ENCODE assay signal across 1 cellular context in the genomic region with DNA sequence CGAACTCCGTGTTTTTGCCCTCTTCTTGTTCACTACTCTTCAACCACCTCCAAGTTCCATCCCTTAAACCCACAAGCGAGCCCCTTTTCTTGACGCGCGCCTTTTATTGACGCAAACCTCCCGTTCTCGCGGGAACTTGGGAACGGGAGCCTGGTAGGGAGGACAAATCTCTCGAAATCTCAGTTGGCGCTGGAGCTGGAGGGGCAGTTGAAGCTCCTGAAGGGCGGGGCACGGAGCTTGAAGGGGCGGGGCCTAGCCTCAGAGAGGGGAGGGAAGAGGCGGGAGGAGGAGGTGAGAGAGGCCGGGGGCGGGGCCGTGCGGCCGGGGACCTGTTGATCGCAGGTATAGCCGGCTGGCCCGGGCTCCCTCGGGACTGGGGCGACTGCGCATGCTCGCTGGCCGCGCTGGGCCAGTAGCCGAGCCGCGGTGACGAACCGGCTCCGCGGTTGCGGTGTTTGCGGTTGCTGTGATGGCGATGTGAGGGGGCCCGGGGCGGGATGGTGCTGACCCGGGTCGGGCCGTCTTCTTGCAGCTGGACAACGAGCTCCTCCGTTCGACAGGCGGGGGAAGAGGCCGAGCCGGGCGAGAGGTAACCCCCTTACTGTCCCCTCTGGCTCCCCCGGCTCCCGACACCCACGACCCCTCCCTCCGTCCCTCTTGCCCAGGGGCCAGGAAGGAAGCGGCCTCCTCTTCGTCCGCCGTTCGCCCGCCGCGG.
TF ChIP-seq lines count a peak whose summit lies in the region.

A gene (plus strand): TSS at position 395 of the 715 bp plus-strand sequence. CDS start 14,835 bp downstream, outside the sequence.

TF ChIP-seq in K562, 482 proteins besides CTCF, POLR2A, EP300 and RAD21 (continued from another document and continues in another):
- TF ChIP-seq, protein P1, sequence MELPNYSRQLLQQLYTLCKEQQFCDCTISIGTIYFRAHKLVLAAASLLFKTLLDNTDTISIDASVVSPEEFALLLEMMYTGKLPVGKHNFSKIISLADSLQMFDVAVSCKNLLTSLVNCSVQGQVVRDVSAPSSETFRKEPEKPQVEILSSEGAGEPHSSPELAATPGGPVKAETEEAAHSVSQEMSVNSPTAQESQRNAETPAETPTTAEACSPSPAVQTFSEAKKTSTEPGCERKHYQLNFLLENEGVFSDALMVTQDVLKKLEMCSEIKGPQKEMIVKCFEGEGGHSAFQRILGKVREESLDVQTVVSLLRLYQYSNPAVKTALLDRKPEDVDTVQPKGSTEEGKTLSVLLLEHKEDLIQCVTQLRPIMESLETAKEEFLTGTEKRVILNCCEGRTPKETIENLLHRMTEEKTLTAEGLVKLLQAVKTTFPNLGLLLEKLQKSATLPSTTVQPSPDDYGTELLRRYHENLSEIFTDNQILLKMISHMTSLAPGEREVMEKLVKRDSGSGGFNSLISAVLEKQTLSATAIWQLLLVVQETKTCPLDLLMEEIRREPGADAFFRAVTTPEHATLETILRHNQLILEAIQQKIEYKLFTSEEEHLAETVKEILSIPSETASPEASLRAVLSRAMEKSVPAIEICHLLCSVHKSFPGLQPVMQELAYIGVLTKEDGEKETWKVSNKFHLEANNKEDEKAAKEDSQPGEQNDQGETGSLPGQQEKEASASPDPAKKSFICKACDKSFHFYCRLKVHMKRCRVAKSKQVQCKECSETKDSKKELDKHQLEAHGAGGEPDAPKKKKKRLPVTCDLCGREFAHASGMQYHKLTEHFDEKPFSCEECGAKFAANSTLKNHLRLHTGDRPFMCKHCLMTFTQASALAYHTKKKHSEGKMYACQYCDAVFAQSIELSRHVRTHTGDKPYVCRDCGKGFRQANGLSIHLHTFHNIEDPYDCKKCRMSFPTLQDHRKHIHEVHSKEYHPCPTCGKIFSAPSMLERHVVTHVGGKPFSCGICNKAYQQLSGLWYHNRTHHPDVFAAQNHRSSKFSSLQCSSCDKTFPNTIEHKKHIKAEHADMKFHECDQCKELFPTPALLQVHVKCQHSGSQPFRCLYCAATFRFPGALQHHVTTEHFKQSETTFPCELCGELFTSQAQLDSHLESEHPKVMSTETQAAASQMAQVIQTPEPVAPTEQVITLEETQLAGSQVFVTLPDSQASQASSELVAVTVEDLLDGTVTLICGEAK (IDR thresholded peaks at IDR 0.05), result no peak
- TF ChIP-seq, protein P1 (CRISPR knock-in tag; IDR thresholded peaks at IDR 0.05), result no peak
- TF ChIP-seq XRCC5 (IDR thresholded peaks at IDR 0.05; ENCODE audit: low read depth, low read length), result no peak
- TF ChIP-seq SIX5 (IDR thresholded peaks at IDR 0.05; ENCODE audit: borderline replicate concordance in 1 of 2, insufficient read depth in 1 of 2, low read depth in 1 of 2, low read length in 2 of 2), result peak in 1 of 2 experiments; percentile 11; a peak in 1 of 4 replicates
- TF ChIP-seq ZBTB17 (CRISPR knock-in tag; IDR thresholded peaks at IDR 0.05), result no peak
- TF ChIP-seq HMG20A (CRISPR knock-in tag; conservative IDR thresholded peaks at IDR 0.05), result no peak
- TF ChIP-seq, protein P2, sequence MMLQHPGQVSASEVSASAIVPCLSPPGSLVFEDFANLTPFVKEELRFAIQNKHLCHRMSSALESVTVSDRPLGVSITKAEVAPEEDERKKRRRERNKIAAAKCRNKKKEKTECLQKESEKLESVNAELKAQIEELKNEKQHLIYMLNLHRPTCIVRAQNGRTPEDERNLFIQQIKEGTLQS (IDR thresholded peaks at IDR 0.05), result no peak
- TF ChIP-seq, protein P2 (CRISPR knock-in tag; conservative IDR thresholded peaks at IDR 0.05), result no peak
- TF ChIP-seq MIER1 (IDR thresholded peaks at IDR 0.05; ENCODE audit: low read depth), result no peak
- no peak for TF ChIP-seq ELF2 (CRISPR knock-in tag; IDR thresholded peaks at IDR 0.05)
- peak; percentile 97 for TF ChIP-seq CREM (IDR thresholded peaks at IDR 0.05; ENCODE audit: low read depth)
- TF ChIP-seq MBD2 (IDR thresholded peaks at IDR 0.05; ENCODE audit: borderline replicate concordance, low read depth), result peak; percentile 68; the same call in 1 of the 2 replicates
- TF ChIP-seq POLR2B (IDR thresholded peaks at IDR 0.05; ENCODE audit: low read depth, partially characterized antibody), result peak; percentile 90
- TF ChIP-seq, protein P3, sequence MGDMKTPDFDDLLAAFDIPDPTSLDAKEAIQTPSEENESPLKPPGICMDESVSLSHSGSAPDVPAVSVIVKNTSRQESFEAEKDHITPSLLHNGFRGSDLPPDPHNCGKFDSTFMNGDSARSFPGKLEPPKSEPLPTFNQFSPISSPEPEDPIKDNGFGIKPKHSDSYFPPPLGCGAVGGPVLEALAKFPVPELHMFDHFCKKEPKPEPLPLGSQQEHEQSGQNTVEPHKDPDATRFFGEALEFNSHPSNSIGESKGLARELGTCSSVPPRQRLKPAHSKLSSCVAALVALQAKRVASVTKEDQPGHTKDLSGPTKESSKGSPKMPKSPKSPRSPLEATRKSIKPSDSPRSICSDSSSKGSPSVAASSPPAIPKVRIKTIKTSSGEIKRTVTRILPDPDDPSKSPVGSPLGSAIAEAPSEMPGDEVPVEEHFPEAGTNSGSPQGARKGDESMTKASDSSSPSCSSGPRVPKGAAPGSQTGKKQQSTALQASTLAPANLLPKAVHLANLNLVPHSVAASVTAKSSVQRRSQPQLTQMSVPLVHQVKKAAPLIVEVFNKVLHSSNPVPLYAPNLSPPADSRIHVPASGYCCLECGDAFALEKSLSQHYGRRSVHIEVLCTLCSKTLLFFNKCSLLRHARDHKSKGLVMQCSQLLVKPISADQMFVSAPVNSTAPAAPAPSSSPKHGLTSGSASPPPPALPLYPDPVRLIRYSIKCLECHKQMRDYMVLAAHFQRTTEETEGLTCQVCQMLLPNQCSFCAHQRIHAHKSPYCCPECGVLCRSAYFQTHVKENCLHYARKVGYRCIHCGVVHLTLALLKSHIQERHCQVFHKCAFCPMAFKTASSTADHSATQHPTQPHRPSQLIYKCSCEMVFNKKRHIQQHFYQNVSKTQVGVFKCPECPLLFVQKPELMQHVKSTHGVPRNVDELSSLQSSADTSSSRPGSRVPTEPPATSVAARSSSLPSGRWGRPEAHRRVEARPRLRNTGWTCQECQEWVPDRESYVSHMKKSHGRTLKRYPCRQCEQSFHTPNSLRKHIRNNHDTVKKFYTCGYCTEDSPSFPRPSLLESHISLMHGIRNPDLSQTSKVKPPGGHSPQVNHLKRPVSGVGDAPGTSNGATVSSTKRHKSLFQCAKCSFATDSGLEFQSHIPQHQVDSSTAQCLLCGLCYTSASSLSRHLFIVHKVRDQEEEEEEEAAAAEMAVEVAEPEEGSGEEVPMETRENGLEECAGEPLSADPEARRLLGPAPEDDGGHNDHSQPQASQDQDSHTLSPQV (IDR thresholded peaks at IDR 0.05), result no peak
- TF ChIP-seq RAD51 (IDR thresholded peaks at IDR 0.05; ENCODE audit: borderline replicate concordance, low read depth), result no peak
- TF ChIP-seq ZNF23 (CRISPR knock-in tag; IDR thresholded peaks at IDR 0.05), result no peak
- no peak for TF ChIP-seq FIP1L1 (IDR thresholded peaks at IDR 0.05; ENCODE audit: low read depth, low read length, poor library complexity, severe bottlenecking)
- TF ChIP-seq HDAC8 (tag; IDR thresholded peaks at IDR 0.05), result no peak
- TF ChIP-seq E2F3 (CRISPR knock-in tag; IDR thresholded peaks at IDR 0.05), result no peak
- no peak for TF ChIP-seq NR4A1 (CRISPR knock-in tag; IDR thresholded peaks at IDR 0.05)
- no peak for TF ChIP-seq NR4A1 (tag; IDR thresholded peaks at IDR 0.05)
- no peak for TF ChIP-seq RFX5 (IDR thresholded peaks at IDR 0.05; ENCODE audit: low read depth, low read length)
- no peak for TF ChIP-seq PHB2 (IDR thresholded peaks at IDR 0.05; ENCODE audit: low read depth)
- no peak for TF ChIP-seq CEBPB (tag; IDR thresholded peaks at IDR 0.05)
- TF ChIP-seq BHLHE40 (IDR thresholded peaks at IDR 0.05; ENCODE audit: low read length), result 0 out of 2 replicates have a peak, but pooled peaks have one; percentile 3
- peak; percentile 84; the same call in 1 of the 2 replicates for TF ChIP-seq HDAC2 (IDR thresholded peaks at IDR 0.05)
- TF ChIP-seq SP2 (IDR thresholded peaks at IDR 0.05; ENCODE audit: extremely low read depth, low read depth, low read length, poor library complexity, severe bottlenecking), result no peak
- no peak for TF ChIP-seq ZNF212 (CRISPR knock-in tag; IDR thresholded peaks at IDR 0.05)
- peak; percentile 57; the same call in 1 of the 2 replicates for TF ChIP-seq L3MBTL2 (IDR thresholded peaks at IDR 0.05)
- TF ChIP-seq ZNF586 (CRISPR knock-in tag; conservative IDR thresholded peaks at IDR 0.05), result no peak
- TF ChIP-seq RBFOX2 (IDR thresholded peaks at IDR 0.05; ENCODE audit: low read depth, low read length), result peak; percentile 81
- peak; percentile 54; the same call in 1 of the 2 replicates for TF ChIP-seq EP400 (IDR thresholded peaks at IDR 0.05)
- TF ChIP-seq SUPT5H (IDR thresholded peaks at IDR 0.05), result peak; percentile 96
- TF ChIP-seq, protein P4, sequence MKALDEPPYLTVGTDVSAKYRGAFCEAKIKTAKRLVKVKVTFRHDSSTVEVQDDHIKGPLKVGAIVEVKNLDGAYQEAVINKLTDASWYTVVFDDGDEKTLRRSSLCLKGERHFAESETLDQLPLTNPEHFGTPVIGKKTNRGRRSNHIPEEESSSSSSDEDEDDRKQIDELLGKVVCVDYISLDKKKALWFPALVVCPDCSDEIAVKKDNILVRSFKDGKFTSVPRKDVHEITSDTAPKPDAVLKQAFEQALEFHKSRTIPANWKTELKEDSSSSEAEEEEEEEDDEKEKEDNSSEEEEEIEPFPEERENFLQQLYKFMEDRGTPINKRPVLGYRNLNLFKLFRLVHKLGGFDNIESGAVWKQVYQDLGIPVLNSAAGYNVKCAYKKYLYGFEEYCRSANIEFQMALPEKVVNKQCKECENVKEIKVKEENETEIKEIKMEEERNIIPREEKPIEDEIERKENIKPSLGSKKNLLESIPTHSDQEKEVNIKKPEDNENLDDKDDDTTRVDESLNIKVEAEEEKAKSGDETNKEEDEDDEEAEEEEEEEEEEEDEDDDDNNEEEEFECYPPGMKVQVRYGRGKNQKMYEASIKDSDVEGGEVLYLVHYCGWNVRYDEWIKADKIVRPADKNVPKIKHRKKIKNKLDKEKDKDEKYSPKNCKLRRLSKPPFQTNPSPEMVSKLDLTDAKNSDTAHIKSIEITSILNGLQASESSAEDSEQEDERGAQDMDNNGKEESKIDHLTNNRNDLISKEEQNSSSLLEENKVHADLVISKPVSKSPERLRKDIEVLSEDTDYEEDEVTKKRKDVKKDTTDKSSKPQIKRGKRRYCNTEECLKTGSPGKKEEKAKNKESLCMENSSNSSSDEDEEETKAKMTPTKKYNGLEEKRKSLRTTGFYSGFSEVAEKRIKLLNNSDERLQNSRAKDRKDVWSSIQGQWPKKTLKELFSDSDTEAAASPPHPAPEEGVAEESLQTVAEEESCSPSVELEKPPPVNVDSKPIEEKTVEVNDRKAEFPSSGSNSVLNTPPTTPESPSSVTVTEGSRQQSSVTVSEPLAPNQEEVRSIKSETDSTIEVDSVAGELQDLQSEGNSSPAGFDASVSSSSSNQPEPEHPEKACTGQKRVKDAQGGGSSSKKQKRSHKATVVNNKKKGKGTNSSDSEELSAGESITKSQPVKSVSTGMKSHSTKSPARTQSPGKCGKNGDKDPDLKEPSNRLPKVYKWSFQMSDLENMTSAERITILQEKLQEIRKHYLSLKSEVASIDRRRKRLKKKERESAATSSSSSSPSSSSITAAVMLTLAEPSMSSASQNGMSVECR (CRISPR knock-in tag; IDR thresholded peaks at IDR 0.05), result 0 out of 2 replicates have a peak, but pooled peaks have one; percentile 6
- TF ChIP-seq KDM4B (IDR thresholded peaks at IDR 0.05; ENCODE audit: borderline replicate concordance in 2 of 2, low read depth in 1 of 2), result no peak
- no peak for TF ChIP-seq KLF1 (tag; IDR thresholded peaks at IDR 0.05)
- 0 out of 2 replicates have a peak, but pooled peaks have one; percentile 48 for TF ChIP-seq MTA3 (IDR thresholded peaks at IDR 0.05; ENCODE audit: borderline replicate concordance)
- TF ChIP-seq, protein P5, sequence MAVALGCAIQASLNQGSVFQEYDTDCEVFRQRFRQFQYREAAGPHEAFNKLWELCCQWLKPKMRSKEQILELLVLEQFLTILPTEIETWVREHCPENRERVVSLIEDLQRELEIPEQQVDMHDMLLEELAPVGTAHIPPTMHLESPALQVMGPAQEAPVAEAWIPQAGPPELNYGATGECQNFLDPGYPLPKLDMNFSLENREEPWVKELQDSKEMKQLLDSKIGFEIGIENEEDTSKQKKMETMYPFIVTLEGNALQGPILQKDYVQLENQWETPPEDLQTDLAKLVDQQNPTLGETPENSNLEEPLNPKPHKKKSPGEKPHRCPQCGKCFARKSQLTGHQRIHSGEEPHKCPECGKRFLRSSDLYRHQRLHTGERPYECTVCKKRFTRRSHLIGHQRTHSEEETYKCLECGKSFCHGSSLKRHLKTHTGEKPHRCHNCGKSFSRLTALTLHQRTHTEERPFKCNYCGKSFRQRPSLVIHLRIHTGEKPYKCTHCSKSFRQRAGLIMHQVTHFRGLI (CRISPR knock-in tag; IDR thresholded peaks at IDR 0.05), result no peak
- no peak for TF ChIP-seq DDX20 (tag; IDR thresholded peaks at IDR 0.05; ENCODE audit: low read depth)
- TF ChIP-seq ZNF282 (CRISPR knock-in tag; IDR thresholded peaks at IDR 0.05), result no peak
